2 cellular contexts compared by ENCODE assay signal in genomic region chr21:44399151-44399954, GRCh38.
TF ChIP-seq lines count a peak whose summit lies in the region.

No MANE protein-coding gene starts in this region.

TF ChIP-seq in SK-N-SH, 30 proteins besides CTCF, POLR2A, EP300 and RAD21:
- TF ChIP-seq RXRA (IDR thresholded peaks at IDR 0.05; ENCODE audit: borderline replicate concordance, low read depth): no peak
- no peak for TF ChIP-seq REST (IDR thresholded peaks at IDR 0.05; ENCODE audit: low read depth, low read length)
- no peak for TF ChIP-seq MEF2A (IDR thresholded peaks at IDR 0.05; ENCODE audit: borderline replicate concordance, low read depth)
- TF ChIP-seq TCF12 (IDR thresholded peaks at IDR 0.05): no peak
- TF ChIP-seq POLR2AphosphoS5 (IDR thresholded peaks at IDR 0.05; ENCODE audit: low read depth, low read length): no peak
- TF ChIP-seq MXI1 (IDR thresholded peaks at IDR 0.05; ENCODE audit: low read depth, low read length): no peak
- TF ChIP-seq USF1 (IDR thresholded peaks at IDR 0.05; ENCODE audit: borderline replicate concordance, low read depth): no peak
- TF ChIP-seq FOXM1 (IDR thresholded peaks at IDR 0.05; ENCODE audit: low read depth): no peak
- no peak for TF ChIP-seq NFIC (IDR thresholded peaks at IDR 0.05; ENCODE audit: borderline replicate concordance)
- no peak for TF ChIP-seq RCOR1 (IDR thresholded peaks at IDR 0.05; ENCODE audit: low read length)
- TF ChIP-seq FOSL2 (IDR thresholded peaks at IDR 0.05; ENCODE audit: borderline replicate concordance, low read depth): no peak
- no peak for TF ChIP-seq JUND (IDR thresholded peaks at IDR 0.05)
- TF ChIP-seq EZH2phosphoT487 (IDR thresholded peaks at IDR 0.05; ENCODE audit: borderline replicate concordance, low read depth): no peak
- TF ChIP-seq MAX (IDR thresholded peaks at IDR 0.05; ENCODE audit: low read depth): no peak
- TF ChIP-seq CHD2 (IDR thresholded peaks at IDR 0.05; ENCODE audit: low read length, partially characterized antibody): no peak
- no peak for TF ChIP-seq SIN3A (IDR thresholded peaks at IDR 0.05; ENCODE audit: borderline replicate concordance, low read depth, low read length)
- TF ChIP-seq GATA2 (CRISPR knock-in tag; IDR thresholded peaks at IDR 0.05): no peak
- no peak for TF ChIP-seq FOXJ3 (CRISPR knock-in tag; IDR thresholded peaks at IDR 0.05)

TF ChIP-seq in SK-N-SH treated with all-trans-retinoic acid at 6 μM for 48 hours, 23 proteins besides CTCF, POLR2A, EP300 and RAD21:
- no peak for TF ChIP-seq GLIS3 (CRISPR knock-in tag; IDR thresholded peaks at IDR 0.05)
- no peak for TF ChIP-seq BACH2 (CRISPR knock-in tag; IDR thresholded peaks at IDR 0.05; ENCODE audit: borderline replicate concordance)
- no peak for TF ChIP-seq RARB (CRISPR knock-in tag; IDR thresholded peaks at IDR 0.05)
- no peak for TF ChIP-seq ARNTL (CRISPR knock-in tag; IDR thresholded peaks at IDR 0.05; ENCODE audit: borderline replicate concordance, low read depth)
- TF ChIP-seq TOX (CRISPR knock-in tag; IDR thresholded peaks at IDR 0.05; ENCODE audit: borderline replicate concordance): no peak
- no peak for TF ChIP-seq CREB5 (CRISPR knock-in tag; IDR thresholded peaks at IDR 0.05; ENCODE audit: low read depth)
- TF ChIP-seq ZFP3 (CRISPR knock-in tag; IDR thresholded peaks at IDR 0.05): no peak
- TF ChIP-seq CSRNP3 (CRISPR knock-in tag; IDR thresholded peaks at IDR 0.05): no peak
- TF ChIP-seq ZNF70 (CRISPR knock-in tag; IDR thresholded peaks at IDR 0.05): no peak
- no peak for TF ChIP-seq ESRRG (CRISPR knock-in tag; IDR thresholded peaks at IDR 0.05)
- no peak for TF ChIP-seq ISL1 (CRISPR knock-in tag; IDR thresholded peaks at IDR 0.05)
- no peak for TF ChIP-seq ZNF565 (CRISPR knock-in tag; conservative IDR thresholded peaks at IDR 0.05; ENCODE audit: low read depth)
